In the genomic region with DNA sequence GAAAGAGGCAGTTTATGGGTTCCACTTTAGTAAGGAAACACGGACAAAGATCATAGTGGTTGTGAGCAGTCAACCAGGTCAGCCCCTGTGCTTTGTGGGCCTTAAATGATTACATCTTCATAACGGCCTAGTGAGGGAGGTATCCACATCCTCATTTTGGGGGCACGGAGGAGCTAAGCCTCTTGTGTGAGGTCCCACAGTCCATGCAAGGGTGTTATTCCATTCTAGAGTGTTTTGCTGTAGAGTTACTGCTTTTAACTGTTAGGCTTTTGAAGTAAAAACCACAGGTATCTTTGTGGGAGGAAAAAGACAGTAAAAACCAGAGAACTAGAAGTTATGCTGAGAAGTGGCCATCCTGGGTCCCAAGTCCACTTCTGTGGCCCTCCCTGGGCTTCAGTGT, we compare ENCODE assay signal across 18 cellular contexts. TPM values are rescaled to one million over a fixed set of nuclear protein-coding genes. Genes with fewer than 3 reads are reported as not detected.
DNase-seq lines count a peak whose midpoint lies in the region; ATAC-seq and TF ChIP-seq lines count a peak whose summit lies in the region.
"Had no signal": no experiment of that assay in that cellular context is flagged by ENCODE, and none has a peak within 500 bp of the region (broad histone marks: within the 10 kb centered on the region; RNA-seq: fewer than 3 reads in every experiment).

No MANE protein-coding gene starts in this region.

- H3K9me3 ChIP-seq in BLaER1 (no peaks in the 10 kb centered on the region), T-helper 17 cell (ENCODE audit: control insufficient read depth, low read length, poor library complexity, severe bottlenecking) (no peaks in the 10 kb centered on the region), gastroesophageal sphincter (no peaks in the 10 kb centered on the region)
- H3K9me3 ChIP-seq: MG63 had no signal

- H3K4me1 ChIP-seq in BLaER1 (peaks cover 93% of the 10 kb centered on the region), gastroesophageal sphincter (peaks cover 0 to 52% (median 12%) of the 10 kb centered on the region in 3 donors)
- H3K4me1 ChIP-seq: foreskin keratinocyte had no signal

- H3K4me3 Mint-ChIP-seq in T-helper 17 cell (peak overlapping the region; percentile 55), glutamatergic neuron (ENCODE audit: unreplicated experiment) (no peak overlapping the region)

- WGBS in gastroesophageal sphincter (ENCODE audit: low coverage in 1 of 2), 2 donors, result 72 to 88% methylated on average over 1 to 3 of the region's 3 CpGs

- H3K4me3 ChIP-seq in BLaER1 (peak overlapping the region; percentile 54), GM08714 (ENCODE audit: low read length) (peak overlapping the region; percentile 6; the same call in 1 of the 2 replicates), gastroesophageal sphincter (no peak overlapping the region)
- H3K4me3 ChIP-seq: MG63, smooth muscle cell had no signal

- peak overlapping the region; percentile 86 for H3K4me2 ChIP-seq in BLaER1
- H3K4me2 ChIP-seq: smooth muscle cell had no signal

- TF ChIP-seq POLR2A in gastroesophageal sphincter (IDR thresholded peaks at IDR 0.05), result no peak

- peak overlapping the region; percentile 69 for H3K9ac ChIP-seq in BLaER1

- H3K36me3 Mint-ChIP-seq in T-helper 17 cell (ENCODE audit: low read depth) (peaks cover 4% of the 10 kb centered on the region), glutamatergic neuron (ENCODE audit: unreplicated experiment) (peaks cover 4% of the 10 kb centered on the region)

- TF ChIP-seq EP300 in gastroesophageal sphincter (IDR thresholded peaks at IDR 0.05), result no peak

- DNase-seq in T-helper 17 cell (no peak), glutamatergic neuron (no peak), NCI-H774 (lab: John Stamatoyannopoulos, UW) (no peak)
- DNase-seq: AML-193, DMS153, foreskin keratinocyte, MG63, NCI-H1930, NCI-H526 treated with DMSO at 0.1 percent for 48 hours had no signal

- H3K27ac Mint-ChIP-seq in T-helper 17 cell (peak overlapping the region; percentile 91), glutamatergic neuron (ENCODE audit: unreplicated experiment) (peak overlapping the region; percentile 76)

- H3K27me3 ChIP-seq in BLaER1 (no peaks in the 10 kb centered on the region), gastroesophageal sphincter (no peaks in the 10 kb centered on the region)
- H3K27me3 ChIP-seq: foreskin keratinocyte, MG63 had no signal

- H3K4me1 Mint-ChIP-seq in T-helper 17 cell (peaks cover 20% of the 10 kb centered on the region), glutamatergic neuron (ENCODE audit: low read depth, unreplicated experiment) (peaks cover 9% of the 10 kb centered on the region)

- no peak for TF ChIP-seq CTCF in glutamatergic neuron (IDR thresholded peaks at IDR 0.05; ENCODE audit: partially characterized antibody, unreplicated experiment)
- TF ChIP-seq CTCF in gastroesophageal sphincter (IDR thresholded peaks at IDR 0.05), result no peak

- ATAC-seq in T-helper 17 cell (no peak), gastroesophageal sphincter (no peak), GM21529 (IDR thresholded peaks at IDR 0.05; ENCODE audit: unreplicated experiment) (no peak)
- ATAC-seq: foreskin keratinocyte, left lobe of liver, Panc1 had no signal

- peaks cover 73% of the 10 kb centered on the region for H3K36me3 ChIP-seq in BLaER1
- H3K36me3 ChIP-seq in gastroesophageal sphincter, result peaks cover 0 to 78% of the 10 kb centered on the region in 2 donors

- H3K9me3 Mint-ChIP-seq in glutamatergic neuron (ENCODE audit: unreplicated experiment), result peaks cover 3% of the 10 kb centered on the region

- H4K20me1 ChIP-seq in BLaER1, result peaks cover 74% of the 10 kb centered on the region

- H3K27ac ChIP-seq in BLaER1, result peak overlapping the region; percentile 98
- H3K27ac ChIP-seq in gastroesophageal sphincter, result no peak overlapping the region
- H3K27ac ChIP-seq: foreskin keratinocyte had no signal

- no peaks in the 10 kb centered on the region for H3K27me3 Mint-ChIP-seq in T-helper 17 cell
- H3K27me3 Mint-ChIP-seq in glutamatergic neuron (ENCODE audit: unreplicated experiment), result peaks cover 9% of the 10 kb centered on the region

RNA-seq across cellular contexts. Expression of a gene that starts 4.0 kb away (rescaled TPM):
- total RNA-seq in T-helper 17 cell (100 to 1,000 TPM; 742 to 873 TPM), glutamatergic neuron (ENCODE audit: unreplicated experiment) (163 TPM), gastroesophageal sphincter (100 to 1,000 TPM; 332 to 592 (median 362) TPM)

RNA-seq across cellular contexts. Expression of a gene that starts 29.2 kb away (rescaled TPM):
- total RNA-seq in T-helper 17 cell (100 to 1,000 TPM in 1 of 2 donors, 10 to 100 TPM in 1; 89.5 to 101 TPM), glutamatergic neuron (ENCODE audit: unreplicated experiment) (291 TPM), gastroesophageal sphincter (1,000 to 10,000 TPM; 1,196 to 1,646 (median 1,370) TPM)

RNA-seq across cellular contexts. Expression of a gene that starts 36.1 kb away (rescaled TPM):
- total RNA-seq in T-helper 17 cell, result under 1 TPM in 1 of 2 donors, not detected in 1; 0.70 TPM
- total RNA-seq in glutamatergic neuron (ENCODE audit: unreplicated experiment), result 7.6 TPM
- total RNA-seq in gastroesophageal sphincter, result 100 to 1,000 TPM; 149 to 383 (median 159) TPM

RNA-seq across cellular contexts. Expression of a gene that starts 55.0 kb away (rescaled TPM):
- total RNA-seq in T-helper 17 cell (not detected), glutamatergic neuron (ENCODE audit: unreplicated experiment) (not detected), gastroesophageal sphincter (not detected)
- total RNA-seq: astrocyte, foreskin keratinocyte, HT-29, left lobe of liver, smooth muscle cell had no signal

Comparison
In these comparisons a context has a peak if more than half of its experiments do, and no peak if none do; other contexts are left out.
1. H3K4me3 ChIP-seq: peak in BLaER1 (single experiment) and GM08714 (single experiment); none in gastroesophageal sphincter (0 of 2).
2. RNA of a gene that starts 36.1 kb away (total RNA-seq): 149 to 383 TPM in gastroesophageal sphincter; 7.6 TPM in glutamatergic neuron (single experiment) and 0.70 TPM in T-helper 17 cell; every median in the first group is over 10 times any median in the second.